26 cellular contexts compared by ENCODE assay signal in genomic region chr5:173413476-173413982, GRCh38.
"Had no signal": no experiment of that assay in that cellular context is flagged by ENCODE, and none has a peak within 500 bp of the region (broad histone marks: within the 10 kb centered on the region; RNA-seq: fewer than 3 reads in every experiment).

No MANE protein-coding gene starts in this region.

- H3K4me3 ChIP-seq: body of pancreas, SJCRH30 had no signal

- H3K9me3 ChIP-seq: body of pancreas, SJCRH30 had no signal

- H3K4me2 ChIP-seq: KMS-11 had no signal

- H3K27me3 ChIP-seq: body of pancreas, SJCRH30 had no signal

- H3K36me3 ChIP-seq: SJCRH30 had no signal

- ATAC-seq: activated CD4-positive, CD25-positive, alpha-beta regulatory T cell treated with anti-CD3 and anti-CD28 coated beads, Interleukin-2, amount 50 U/mL, for 24 hours; activated CD8-positive, alpha-beta T cell treated with anti-CD3 and anti-CD28 coated beads for 36 hours; activated T-cell treated with anti-CD3 and anti-CD28 coated beads, Interleukin-2, amount 50 U/mL, for 72 hours; body of pancreas; SK-N-SH treated with all-trans-retinoic acid at 6 μM for 48 hours had no signal

- H3K9ac ChIP-seq: KMS-11 had no signal

- H3K27ac ChIP-seq: body of pancreas, KMS-11, RWPE1, SJCRH30 had no signal

- DNase-seq: activated CD4-positive, alpha-beta T cell treated with anti-CD3 and anti-CD28 coated beads for 4 hours; activated CD8-positive, alpha-beta memory T cell treated with anti-CD3 and anti-CD28 coated beads, Interleukin-2, amount 50 U/mL, for 4 hours; activated CD8-positive, alpha-beta T cell treated with anti-CD3 and anti-CD28 coated beads for 36 hours; activated gamma-delta T cell treated with Interleukin-2 at 50 U/mL for 16 hours; activated naive CD4-positive, alpha-beta T cell treated with anti-CD3 and anti-CD28 coated beads, Interleukin-2, amount 10 ng/mL, durations not matched to agents 7 days and 5 days; activated naive CD8-positive, alpha-beta T cell treated with anti-CD3 and anti-CD28 coated beads for 36 hours; activated T-cell treated with anti-CD3 and anti-CD28 coated beads, Interleukin-2, amount 50 U/mL, for 72 hours; body of pancreas; central memory CD4-positive, alpha-beta T cell; NCI-H1092 treated with DMSO at 0.1 percent for 48 hours; NCI-H1417 treated with DMSO at 0.1 percent for 48 hours; NCI-H1694; NCI-H2029; NCI-H2107; NCI-H2171 treated with DMSO at 0.1 percent for 48 hours; NCI-H226; NCI-H510A; NCI-H526 treated with DMSO at 0.1 percent for 48 hours; NCI-H82; Right ventricle myocardium superior; SJCRH30; SW 1271 had no signal

- H3K4me1 ChIP-seq: body of pancreas, SJCRH30 had no signal
